ENCODE assay signal across 20 cellular contexts in the genomic region with DNA sequence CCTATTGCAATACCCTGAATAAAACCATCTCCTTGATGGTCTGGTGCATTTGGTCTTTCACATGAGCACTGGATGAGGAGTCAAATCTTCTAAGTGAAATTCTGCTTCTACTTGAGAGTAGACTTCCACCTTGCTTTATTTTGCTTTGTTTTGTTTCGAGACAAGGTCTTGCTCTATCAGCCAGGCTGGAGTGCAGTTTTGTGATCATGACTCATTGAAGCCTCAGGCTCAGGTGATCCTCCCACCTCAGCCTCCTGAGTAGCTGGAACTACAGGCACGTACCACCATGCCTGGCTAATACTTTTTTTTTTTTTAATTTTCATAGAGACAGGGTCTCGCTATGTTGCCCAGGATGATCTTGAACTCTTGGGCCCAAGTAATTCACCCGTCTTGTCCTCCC.
"Had no signal": no experiment of that assay in that cellular context is flagged by ENCODE, and none has a peak within 500 bp of the region (broad histone marks: within the 10 kb centered on the region; RNA-seq: fewer than 3 reads in every experiment).

No MANE protein-coding gene starts in this region.

- H3K9me3 Mint-ChIP-seq: activated naive CD8-positive, alpha-beta T cell treated with anti-CD3 and anti-CD28 coated beads for 36 hours; activated T-cell treated with anti-CD3 and anti-CD28 coated beads, Interleukin-2, amount 50 U/mL, for 4 hours had no signal

- H3K27ac Mint-ChIP-seq: activated B cell treated with CpG ODN at 0.5 μM for 24 hours; activated CD4-positive, alpha-beta T cell treated with anti-CD3 and anti-CD28 coated beads for 36 hours; activated naive CD8-positive, alpha-beta T cell treated with anti-CD3 and anti-CD28 coated beads for 36 hours; activated T-helper 2 cell treated with anti-CD3 and anti-CD28 coated beads, Interferon-gamma antibody, Interleukin-2, Interleukin-4, amounts not matched to agents 10 μg/mL and 5 μg/mL and 100 μg/mL, durations not matched to agents 14 hours and 24 hours and 36 hours; naive thymus-derived CD4-positive, alpha-beta T cell; neural progenitor cell; stimulated activated naive B cell treated with anti-CD40 and anti-IgM and Interleukin-4, amounts not matched to agents 10 μg/mL and 1 μg/mL and 100 μg/mL, for 72 hours; T-helper 17 cell had no signal

- H3K27ac ChIP-seq: coronary artery, heart left ventricle, neural progenitor cell, sigmoid colon had no signal

- H3K9me3 ChIP-seq: sigmoid colon, upper lobe of left lung had no signal

- H3K27me3 ChIP-seq: neural progenitor cell, sigmoid colon, upper lobe of left lung had no signal

- H3K36me3 ChIP-seq: heart left ventricle, neural progenitor cell, sigmoid colon, upper lobe of left lung had no signal

- H3K4me3 ChIP-seq: coronary artery, heart left ventricle, neural progenitor cell, sigmoid colon, upper lobe of left lung had no signal

- H3K4me1 Mint-ChIP-seq: activated B cell treated with CpG ODN at 0.5 μM for 24 hours; activated CD4-positive, alpha-beta T cell treated with anti-CD3 and anti-CD28 coated beads for 36 hours had no signal

- H3K4me3 Mint-ChIP-seq: activated B cell treated with CpG ODN at 0.5 μM for 24 hours; activated CD4-positive, alpha-beta T cell treated with anti-CD3 and anti-CD28 coated beads for 36 hours; activated naive CD8-positive, alpha-beta T cell treated with anti-CD3 and anti-CD28 coated beads for 36 hours; activated T-cell treated with anti-CD3 and anti-CD28 coated beads, Interleukin-2, amount 50 U/mL, for 4 hours; naive thymus-derived CD4-positive, alpha-beta T cell; neural progenitor cell; stimulated activated naive B cell treated with anti-CD40 and anti-IgM and Interleukin-4, amounts not matched to agents 10 μg/mL and 1 μg/mL and 100 μg/mL, for 72 hours; T-helper 17 cell had no signal

- DNase-seq: activated B cell treated with CpG ODN at 0.5 μM for 24 hours; activated CD4-positive, alpha-beta T cell treated with anti-CD3 and anti-CD28 coated beads for 36 hours; activated CD4-positive, alpha-beta T cell treated with anti-CD3 and anti-CD28 coated beads, Interleukin-2, amount 50 U/mL, for 4 hours; activated CD8-positive, alpha-beta memory T cell treated with anti-CD3 and anti-CD28 coated beads, Interleukin-2, amount 50 U/mL, for 48 hours; activated naive CD4-positive, alpha-beta T cell; activated naive CD8-positive, alpha-beta T cell treated with anti-CD3 and anti-CD28 coated beads for 36 hours; activated T-cell treated with anti-CD3 and anti-CD28 coated beads, Interleukin-2, amount 50 U/mL, for 4 hours; heart left ventricle; islet precursor cell; naive thymus-derived CD4-positive, alpha-beta T cell; posterior cingulate gyrus; sigmoid colon; stimulated activated CD4-positive, alpha-beta T cell treated with anti-CD3 and anti-CD28 coated beads, Interleukin-2, amount 100 ng/mL, for 48 hours; stimulated activated CD8-positive, alpha-beta memory T cell treated with anti-CD3 and anti-CD28 coated beads, Interleukin-4, amount 100 ng/mL, for 48 hours; stimulated activated naive B cell treated with anti-CD40 and anti-IgM and Interleukin-4, amounts not matched to agents 10 μg/mL and 1 μg/mL and 100 μg/mL, for 72 hours; T-helper 17 cell; upper lobe of left lung had no signal

- ATAC-seq: activated CD4-positive, alpha-beta T cell treated with anti-CD3 and anti-CD28 coated beads for 36 hours; activated T-cell treated with anti-CD3 and anti-CD28 coated beads, Interleukin-2, amount 50 U/mL, for 4 hours; heart left ventricle; naive thymus-derived CD4-positive, alpha-beta T cell; stimulated activated naive B cell treated with anti-CD40 and anti-IgM and Interleukin-4, amounts not matched to agents 10 μg/mL and 1 μg/mL and 100 μg/mL, for 72 hours; T-helper 17 cell had no signal

- H3K36me3 Mint-ChIP-seq: activated naive CD8-positive, alpha-beta T cell treated with anti-CD3 and anti-CD28 coated beads for 36 hours; naive thymus-derived CD4-positive, alpha-beta T cell; neural progenitor cell; stimulated activated naive B cell treated with anti-CD40 and anti-IgM and Interleukin-4, amounts not matched to agents 10 μg/mL and 1 μg/mL and 100 μg/mL, for 72 hours had no signal
